ENCODE assay signal across 25 cellular contexts in genomic region chr6:123841067-123841896, GRCh38. TPM values are rescaled to one million over a fixed set of nuclear protein-coding genes. Genes with fewer than 3 reads are reported as not detected.
DNase-seq lines count a peak whose midpoint lies in the region; ATAC-seq and TF ChIP-seq lines count a peak whose summit lies in the region.
"Had no signal": no experiment of that assay in that cellular context is flagged by ENCODE, and none has a peak within 500 bp of the region (broad histone marks: within the 10 kb centered on the region; RNA-seq: fewer than 3 reads in every experiment).

No MANE protein-coding gene starts in this region.

- POLR2A ChIA-PET in HEK293T (lab: Yijun Ruan, JAX): no interaction called here
- POLR2A ChIA-PET in CD4-positive, alpha-beta memory T cell (lab: Charles Lee; ENCODE audit: partially characterized antibody): no interaction called here

- no peak overlapping the region for H3K4me3 ChIP-seq in mucosa of descending colon
- H3K4me3 ChIP-seq in CD4-positive, alpha-beta memory T cell (ENCODE audit: low read length in 2 of 2): no peak overlapping the region
- H3K4me3 ChIP-seq: gastroesophageal sphincter, spleen, upper lobe of left lung had no signal

- H3K9me3 ChIP-seq in mucosa of descending colon: no peaks in the 10 kb centered on the region
- no peaks in the 10 kb centered on the region for H3K9me3 ChIP-seq in CD4-positive, alpha-beta memory T cell (ENCODE audit: control insufficient read depth in 1 of 2, low read length in 2 of 2)
- H3K9me3 ChIP-seq: gastroesophageal sphincter, spleen, upper lobe of left lung had no signal

- TF ChIP-seq CTCF in mucosa of descending colon (IDR thresholded peaks at IDR 0.05): no peak

- DNase-seq in HEK293T (ENCODE audit: extremely low spot score): peak; percentile 63
- DNase-seq in NCI-H146 (lab: John Stamatoyannopoulos, UW): peak; percentile 45
- DNase-seq in NCI-H69 (lab: John Stamatoyannopoulos, UW): peak; percentile 100
- no peak for DNase-seq in mucosa of descending colon
- DNase-seq in midbrain (lab: John Stamatoyannopoulos, UW): no peak
- no peak for DNase-seq in CD4-positive, alpha-beta memory T cell
- no peak for DNase-seq in effector CD4-positive, alpha-beta T cell
- DNase-seq: activated T-cell treated with anti-CD3 and anti-CD28 coated beads, Interleukin-2, amount 50 U/mL, for 24 hours; CD8-positive, alpha-beta memory T cell; cerebellar nuclear complex; EL; HFFc6; IMR-90; kidney; MM.1S; NCI-H446; nucleus accumbens; spleen; stimulated activated CD4-positive, alpha-beta T cell treated with anti-CD3 and anti-CD28 coated beads, Interleukin-4, amount 100 ng/mL, for 4 hours; upper lobe of left lung had no signal

- H3K27ac Mint-ChIP-seq in CD4-positive, alpha-beta memory T cell: no peak overlapping the region
- H3K27ac Mint-ChIP-seq: activated naive CD4-positive, alpha-beta T cell treated with anti-CD3 and anti-CD28 coated beads, Interleukin-2, amount 50 U/mL, for 24 hours; activated T-cell treated with anti-CD3 and anti-CD28 coated beads, Interleukin-2, amount 50 U/mL, for 24 hours; CD8-positive, alpha-beta memory T cell; HFFc6 had no signal

- H3K27me3 ChIP-seq in CD4-positive, alpha-beta memory T cell (ENCODE audit: insufficient read depth, low read length): no peaks in the 10 kb centered on the region
- H3K27me3 ChIP-seq: gastroesophageal sphincter, spleen, upper lobe of left lung had no signal

- H3K4me1 Mint-ChIP-seq in CD4-positive, alpha-beta memory T cell: no peaks in the 10 kb centered on the region
- H3K4me1 Mint-ChIP-seq: activated naive CD4-positive, alpha-beta T cell treated with anti-CD3 and anti-CD28 coated beads, Interleukin-2, amount 50 U/mL, for 24 hours; CD8-positive, alpha-beta memory T cell had no signal

- peak; percentile 40 for ATAC-seq in mucosa of descending colon
- ATAC-seq: activated CD4-positive, CD25-positive, alpha-beta regulatory T cell treated with anti-CD3 and anti-CD28 coated beads, Interleukin-2, amount 50 U/mL, for 24 hours; gastroesophageal sphincter had no signal

- H3K4me1 ChIP-seq in mucosa of descending colon (ENCODE audit: low read depth): no peaks in the 10 kb centered on the region
- H3K4me1 ChIP-seq in CD4-positive, alpha-beta memory T cell (ENCODE audit: insufficient read depth, low read length): no peaks in the 10 kb centered on the region
- H3K4me1 ChIP-seq: gastroesophageal sphincter, spleen, upper lobe of left lung had no signal

- CTCF ChIA-PET in HEK293T (lab: Yijun Ruan, JAX): interaction anchor here (1.9 kb wide), 1 partner anchor 39 kb away, joined by 8 read pairs; no protein-coding TSS in a partner anchor
- CTCF ChIA-PET in CD4-positive, alpha-beta memory T cell (lab: Charles Lee; ENCODE audit: partially characterized antibody): no interaction called here

- no peaks in the 10 kb centered on the region for H3K36me3 Mint-ChIP-seq in CD4-positive, alpha-beta memory T cell
- H3K36me3 Mint-ChIP-seq: activated naive CD4-positive, alpha-beta T cell treated with anti-CD3 and anti-CD28 coated beads, Interleukin-2, amount 50 U/mL, for 24 hours; CD8-positive, alpha-beta memory T cell had no signal

- intact Hi-C loops in mucosa of descending colon (cut with DNase I, micrococcal nuclease): no loop called here
- intact Hi-C loops in CD4-positive, alpha-beta memory T cell (cut with micrococcal nuclease): no loop called here

- peaks cover 0 to 6% (median 0%) of the 10 kb centered on the region in 8 donors for H3K9me3 Mint-ChIP-seq in CD4-positive, alpha-beta memory T cell
- H3K9me3 Mint-ChIP-seq: activated naive CD4-positive, alpha-beta T cell treated with anti-CD3 and anti-CD28 coated beads, Interleukin-2, amount 50 U/mL, for 24 hours; activated T-cell treated with anti-CD3 and anti-CD28 coated beads, Interleukin-2, amount 50 U/mL, for 24 hours had no signal

- no peak overlapping the region for H3K27ac ChIP-seq in CD4-positive, alpha-beta memory T cell (ENCODE audit: low read depth, low read length)
- H3K27ac ChIP-seq: gastroesophageal sphincter, spleen, upper lobe of left lung had no signal

- H3K4me3 Mint-ChIP-seq in CD4-positive, alpha-beta memory T cell: no peak overlapping the region
- H3K4me3 Mint-ChIP-seq: activated naive CD4-positive, alpha-beta T cell treated with anti-CD3 and anti-CD28 coated beads, Interleukin-2, amount 50 U/mL, for 24 hours; activated T-cell treated with anti-CD3 and anti-CD28 coated beads, Interleukin-2, amount 50 U/mL, for 24 hours; CD8-positive, alpha-beta memory T cell; HFFc6 had no signal

- H3K27me3 Mint-ChIP-seq in CD4-positive, alpha-beta memory T cell: peaks cover 0 to 2% of the 10 kb centered on the region in 2 donors
- H3K27me3 Mint-ChIP-seq: activated naive CD4-positive, alpha-beta T cell treated with anti-CD3 and anti-CD28 coated beads, Interleukin-2, amount 50 U/mL, for 24 hours; CD8-positive, alpha-beta memory T cell had no signal

- H3K36me3 ChIP-seq in mucosa of descending colon (ENCODE audit: low read depth): no peaks in the 10 kb centered on the region
- no peaks in the 10 kb centered on the region for H3K36me3 ChIP-seq in CD4-positive, alpha-beta memory T cell (ENCODE audit: insufficient read depth, low read length)
- H3K36me3 ChIP-seq: gastroesophageal sphincter, spleen, upper lobe of left lung had no signal

TF ChIP-seq in HEK293T, 16 proteins besides CTCF, POLR2A, EP300 and RAD21:
- peak; percentile 93 for TF ChIP-seq LEF1 (IDR thresholded peaks at IDR 0.05; ENCODE audit: borderline replicate concordance)
- TF ChIP-seq CTBP1 (IDR thresholded peaks at IDR 0.05; ENCODE audit: borderline replicate concordance): peak; percentile 86
- peak; percentile 92 for TF ChIP-seq ARNT (IDR thresholded peaks at IDR 0.05)
- no peak for TF ChIP-seq SP1 (IDR thresholded peaks at IDR 0.05)
- TF ChIP-seq PKNOX1 (IDR thresholded peaks at IDR 0.05): peak; percentile 96
- peak; percentile 63; the same call in 1 of the 2 replicates for TF ChIP-seq FOXA1 (IDR thresholded peaks at IDR 0.05)
- TF ChIP-seq ELF4 (IDR thresholded peaks at IDR 0.05): no peak

RNA-seq across cellular contexts. Expression of gene NKAIN2, which starts 37.6 kb away (rescaled TPM):
- total RNA-seq in mucosa of descending colon: 1 to 10 TPM in 1 of 3 donors, under 1 TPM in 2; 0.34 to 4.7 (median 0.69) TPM
- total RNA-seq in CD4-positive, alpha-beta memory T cell: not detected
- polyA plus RNA-seq in CD4-positive, alpha-beta memory T cell: not detected
- total RNA-seq: CD8-positive, alpha-beta memory T cell; HFFc6; IMR-90; lung microvascular endothelial cell; renal cortical epithelial cell had no signal
- polyA plus RNA-seq: CD8-positive, alpha-beta memory T cell; IMR-90 had no signal

Comparison
In these comparisons a context has a peak if more than half of its experiments do, and no peak if none do; other contexts are left out.
1. DNase-seq: peak in HEK293T (single experiment), NCI-H146 (single experiment) and NCI-H69 (single experiment); none in mucosa of descending colon (0 of 3), midbrain (single experiment), CD4-positive, alpha-beta memory T cell (0 of 5) and effector CD4-positive, alpha-beta T cell (single experiment).